In genomic region chr5:39074009-39074886, GRCh38 we compare ENCODE assay signal across 8 cellular contexts. TPM values are rescaled to one million over a fixed set of nuclear protein-coding genes. Genes with fewer than 3 reads are reported as not detected.
DNase-seq lines count a peak whose midpoint lies in the region; FAIRE-seq and TF ChIP-seq lines count a peak whose summit lies in the region.

RICTOR (minus strand) TSS chr5:39074399; CDS start chr5:39074377, 22 bp downstream.

- peaks cover 9% of the 10 kb centered on the region for H3K36me3 Mint-ChIP-seq in activated naive CD4-positive, alpha-beta T cell treated with anti-CD3 and anti-CD28 coated beads for 36 hours (ENCODE audit: low read depth)

- H3K27me3 Mint-ChIP-seq in activated naive CD4-positive, alpha-beta T cell treated with anti-CD3 and anti-CD28 coated beads for 36 hours (ENCODE audit: low read depth) = peaks cover 23% of the 10 kb centered on the region

- DNase-seq in GM04504 (ENCODE audit: low read depth) (peak; percentile 73), HFF-Myc (ENCODE audit: extremely low read depth, low read depth) (no peak), MV-4-11 (lab: John Stamatoyannopoulos, UW) (peak; percentile 68), SK-N-DZ (ENCODE audit: low spot score) (peak; percentile 86), frontal cortex (ENCODE audit: low spot score in 2 of 2) (peak; percentile 92 to 94), nucleus accumbens (lab: John Stamatoyannopoulos, UW) (peak; percentile 56 to 96 (median 90)), superior temporal gyrus (ENCODE audit: extremely low spot score) (peak; percentile 90)
- DNase-seq in activated naive CD4-positive, alpha-beta T cell treated with anti-CD3 and anti-CD28 coated beads for 36 hours = peak; percentile 92

- peaks cover 31% of the 10 kb centered on the region for H3K4me1 Mint-ChIP-seq in activated naive CD4-positive, alpha-beta T cell treated with anti-CD3 and anti-CD28 coated beads for 36 hours (ENCODE audit: low read depth)

- CTCF ChIA-PET in activated naive CD4-positive, alpha-beta T cell treated with anti-CD3 and anti-CD28 coated beads for 36 hours (lab: Charles Lee) = interaction anchor here (0.6 to 1.2 kb wide), 2 partner anchors 12 to 70 kb away, joined by 3 to 4 read pairs; no protein-coding TSS in a partner anchor

- no peak for TF ChIP-seq CTCF in HFF-Myc (IDR thresholded peaks at IDR 0.05; ENCODE audit: low read depth, low read length, missing control alignments)

- H3K4me3 ChIP-seq in HFF-Myc (replicated peaks; ENCODE audit: low read depth, low read length) = peak within 1 kb of the TSS; percentile 86

- intact Hi-C loops in activated naive CD4-positive, alpha-beta T cell treated with anti-CD3 and anti-CD28 coated beads for 36 hours (cut with micrococcal nuclease) = loop anchor here (2.0 to 5.0 kb wide), 4 partner anchors 137 to 1603 kb away; partner anchors contain the start of genes LIFR and PTGER4

- H3K4me3 Mint-ChIP-seq in activated naive CD4-positive, alpha-beta T cell treated with anti-CD3 and anti-CD28 coated beads for 36 hours = peak within 1 kb of the TSS; percentile 95

- no peaks in the 10 kb centered on the region for H3K9me3 Mint-ChIP-seq in activated naive CD4-positive, alpha-beta T cell treated with anti-CD3 and anti-CD28 coated beads for 36 hours

- H3K27ac Mint-ChIP-seq in activated naive CD4-positive, alpha-beta T cell treated with anti-CD3 and anti-CD28 coated beads for 36 hours = peak within 1 kb of the TSS; percentile 92

- no peak for FAIRE-seq in frontal cortex (lab: Jason Lieb, UNC)

RNA-seq across cellular contexts. Expression of gene RICTOR, which starts in this region (rescaled TPM):
- 7.7 and 11.1 TPM in 2 replicates for polyA plus RNA-seq in SK-N-DZ (2014; cell fraction: cytosol; rRNA removed)
- polyA plus RNA-seq in SK-N-DZ (2014; cell fraction: nucleus; rRNA removed) = 26.5 and 32.9 TPM in 2 replicates
- 10 to 100 TPM; 25.0 to 26.1 TPM for total RNA-seq in activated naive CD4-positive, alpha-beta T cell treated with anti-CD3 and anti-CD28 coated beads for 36 hours
- 56.7 TPM for total RNA-seq in frontal cortex
